9 cellular contexts compared by ENCODE assay signal in the genomic region with DNA sequence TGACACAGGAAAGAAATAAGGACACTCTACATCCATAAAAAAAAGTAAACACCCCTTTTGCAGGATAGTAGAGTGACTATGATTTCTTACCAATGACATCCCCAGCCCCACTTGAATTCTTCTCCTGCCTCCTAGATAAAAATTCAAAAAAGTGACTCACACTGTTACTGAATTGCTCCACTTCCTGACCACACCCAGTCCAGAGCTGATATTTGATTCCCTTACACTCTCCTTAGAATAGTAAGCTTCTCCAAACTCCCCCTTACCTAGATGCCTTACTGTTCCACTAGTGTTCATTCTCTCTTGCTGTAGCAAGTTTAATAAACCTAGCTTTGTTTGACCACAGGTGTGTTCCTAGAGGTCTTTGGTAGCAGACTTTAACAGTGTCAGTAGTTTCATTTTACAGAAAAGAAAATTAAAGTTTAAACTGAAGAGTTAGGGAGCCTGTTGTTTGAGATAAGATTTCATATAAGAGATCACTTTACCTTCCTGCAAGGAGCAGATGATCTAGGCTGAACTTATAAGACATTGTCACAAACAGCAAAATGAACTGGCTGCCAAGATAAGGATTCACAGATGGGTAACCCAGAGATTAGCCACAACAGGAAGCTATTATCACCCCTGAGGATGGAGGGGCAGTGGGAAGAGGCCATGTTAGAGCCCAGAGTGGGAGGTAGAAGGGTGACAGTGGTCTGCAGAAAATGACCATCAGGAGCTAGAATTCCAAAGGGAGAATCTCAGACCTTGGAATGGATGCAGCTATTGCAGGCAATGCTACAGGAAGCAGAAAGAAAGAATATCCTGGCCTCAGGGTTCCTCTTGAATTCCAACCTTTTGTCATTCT. TPM values are rescaled to one million over a fixed set of nuclear protein-coding genes. Genes with fewer than 3 reads are reported as not detected.
DNase-seq lines count a peak whose midpoint lies in the region; ATAC-seq, FAIRE-seq and TF ChIP-seq lines count a peak whose summit lies in the region.
"Had no signal": no experiment of that assay in that cellular context is flagged by ENCODE, and none has a peak within 500 bp of the region (broad histone marks: within the 10 kb centered on the region; RNA-seq: fewer than 3 reads in every experiment).

No MANE protein-coding gene starts in this region.

- no peaks in the 10 kb centered on the region for H3K9me3 Mint-ChIP-seq in T-helper 2 cell treated with Interferon-gamma antibody and Interleukin-4, amounts not matched to agents 5 μg/mL and 100 μg/mL, for 36 hours

- TF ChIP-seq CTCF in K562 (IDR thresholded peaks at IDR 0.05 in 2 of 3, conservative IDR thresholded peaks at IDR 0.05 in 1 of 3; ENCODE audit: insufficient read depth in 2 of 3, low read depth in 1 of 3, low read length in 3 of 3) = no peak

- CTCF ChIA-PET in K562 (lab: Yijun Ruan, JAX; ENCODE audit: low intra/inter-chr PET ratio) = no interaction called here

- peak overlapping the region in 1 of 2 experiments; percentile 32; a peak in 2 of 4 replicates for H3K9ac ChIP-seq in K562 (ENCODE audit: insufficient read depth in 1 of 2, low read depth in 2 of 2, low read length in 2 of 2)

- in situ Hi-C loops in K562 (cut with MboI) = loop anchor here (10.0 to 25.0 kb wide), 2 partner anchors 238 to 776 kb away; no protein-coding TSS in a partner anchor

- H3K79me2 ChIP-seq in K562 (ENCODE audit: control insufficient read depth, insufficient read depth, low read length) = no peaks in the 10 kb centered on the region

- H3K4me2 ChIP-seq in K562 (ENCODE audit: insufficient read depth, low read length) = peak overlapping the region; percentile 58

- H3K9me3 ChIP-seq in K562 (replicated peaks; ENCODE audit: control insufficient read depth, insufficient read depth, low read depth, low read length) = no peaks in the 10 kb centered on the region
- H3K9me3 ChIP-seq in small intestine (ENCODE audit: control insufficient read depth, low read depth) = no peaks in the 10 kb centered on the region

- no peaks in the 10 kb centered on the region for H3K36me3 Mint-ChIP-seq in T-helper 2 cell treated with Interferon-gamma antibody and Interleukin-4, amounts not matched to agents 5 μg/mL and 100 μg/mL, for 36 hours (ENCODE audit: low read depth)

- H3K27me3 ChIP-seq in K562 (ENCODE audit: control insufficient read depth in 2 of 2, insufficient read depth in 2 of 2, low read length in 2 of 2) (no peaks in the 10 kb centered on the region), small intestine (ENCODE audit: control insufficient read depth in 2 of 2, insufficient read depth in 2 of 2, low read length in 2 of 2) (peaks cover 0 to 4% of the 10 kb centered on the region in 2 donors)

- H3K4me3 ChIP-seq in K562 (no peak overlapping the region), small intestine (ENCODE audit: low read depth in 1 of 2, low read length in 2 of 2) (no peak overlapping the region)

- peak overlapping the region; percentile 81 for H3K27ac ChIP-seq in K562 (ENCODE audit: extremely low read depth, low read depth, low read length)
- H3K27ac ChIP-seq in small intestine (ENCODE audit: low read depth in 1 of 2, low read length in 1 of 2) = no peak overlapping the region

- peaks cover 35% of the 10 kb centered on the region for H3K4me1 Mint-ChIP-seq in T-helper 2 cell treated with Interferon-gamma antibody and Interleukin-4, amounts not matched to agents 5 μg/mL and 100 μg/mL, for 36 hours (ENCODE audit: low read depth)

- peaks cover 7% of the 10 kb centered on the region for H3K27me3 Mint-ChIP-seq in T-helper 2 cell treated with Interferon-gamma antibody and Interleukin-4, amounts not matched to agents 5 μg/mL and 100 μg/mL, for 36 hours (ENCODE audit: low read depth)

- FAIRE-seq in K562 (lab: Jason Lieb, UNC) = peak; percentile 91
- FAIRE-seq in small intestine (lab: Jason Lieb, UNC) = no peak

- ATAC-seq in K562 = peak; percentile 86
- ATAC-seq: T-helper 17 cell had no signal

- peak; percentile 97 for TF ChIP-seq EP300 in K562 (IDR thresholded peaks at IDR 0.05; ENCODE audit: low read length)

- H3K9me1 ChIP-seq in K562 (ENCODE audit: control insufficient read depth, insufficient read depth, low read length) = no peaks in the 10 kb centered on the region

- DNase-seq in T-helper 2 cell treated with Interferon-gamma antibody and Interleukin-4, amounts not matched to agents 5 μg/mL and 100 μg/mL, for 36 hours (ENCODE audit: low spot score) = no peak
- DNase-seq in T-helper 2 cell = no peak
- peak; percentile 60 to 68 for DNase-seq in NOMO-1 (lab: John Stamatoyannopoulos, UW; ENCODE audit: unreplicated experiment in 2 of 2)
- DNase-seq in K562 (ENCODE audit: extremely low read depth in 1 of 4, low spot score in 3 of 4) = peak; percentile 81 to 92 (median 86)
- DNase-seq in small intestine = peak; percentile 42
- no peak for DNase-seq in NCI-H774 (lab: John Stamatoyannopoulos, UW)
- no peak for DNase-seq in mucosa of gallbladder (ENCODE audit: low spot score)
- no peak for DNase-seq in DMS79 treated with DMSO at 0.1 percent for 48 hours (lab: John Stamatoyannopoulos, UW)
- DNase-seq: T-helper 17 cell had no signal

- peak overlapping the region; percentile 60 for H3K4me3 Mint-ChIP-seq in T-helper 2 cell treated with Interferon-gamma antibody and Interleukin-4, amounts not matched to agents 5 μg/mL and 100 μg/mL, for 36 hours
- H3K4me3 Mint-ChIP-seq: T-helper 17 cell had no signal

- H3K27ac Mint-ChIP-seq in T-helper 2 cell treated with Interferon-gamma antibody and Interleukin-4, amounts not matched to agents 5 μg/mL and 100 μg/mL, for 36 hours = peak overlapping the region; percentile 34
- H3K27ac Mint-ChIP-seq: T-helper 17 cell had no signal

- TF ChIP-seq POLR2A in K562 (conservative IDR thresholded peaks at IDR 0.05) = no peak

- H3K36me3 ChIP-seq in K562 (ENCODE audit: control insufficient read depth, insufficient read depth, low read length) = no peaks in the 10 kb centered on the region
- no peaks in the 10 kb centered on the region for H3K36me3 ChIP-seq in small intestine (ENCODE audit: control insufficient read depth in 2 of 2, insufficient read depth in 2 of 2, low read length in 2 of 2)

- H2AFZ ChIP-seq in K562 (ENCODE audit: low read depth, low read length) = peak overlapping the region; percentile 36

- peaks cover 26 to 73% of the 10 kb centered on the region in 2 experiments for H3K4me1 ChIP-seq in K562 (replicated peaks in 1 of 2; ENCODE audit: control insufficient read depth in 2 of 2, insufficient read depth in 2 of 2, low read length in 2 of 2)
- peaks cover 0 to 3% of the 10 kb centered on the region in 2 donors for H3K4me1 ChIP-seq in small intestine (ENCODE audit: control insufficient read depth in 2 of 2, insufficient read depth in 1 of 2, low read depth in 1 of 2, low read length in 1 of 2)

- no peak for TF ChIP-seq RAD21 in K562 (CRISPR knock-in tag; conservative IDR thresholded peaks at IDR 0.05 in 1 of 2, IDR thresholded peaks at IDR 0.05 in 1 of 2)

- H4K20me1 ChIP-seq in K562 (replicated peaks; ENCODE audit: control insufficient read depth, insufficient read depth, low read length) = no peaks in the 10 kb centered on the region

- no TSS peak for BruUV-seq in K562 (replicated peaks; lab: Mats Ljungman, UMichigan)

- intact Hi-C loops in K562 (cut with micrococcal nuclease) = loop anchor here (10.0 kb wide), 2 partner anchors 738 to 798 kb away; a partner anchor contains a TSS

- POLR2A ChIA-PET in K562 (lab: Yijun Ruan, JAX) = interaction anchor here (0.7 to 2.6 kb wide), 23 partner anchors 10 to 259 kb away, joined by 3 to 15 read pairs (median 4); a partner anchor contains a TSS

TF ChIP-seq in K562, 482 proteins besides CTCF, POLR2A, EP300 and RAD21 (continues in another document):
- TF ChIP-seq ZNF354B (CRISPR knock-in tag; IDR thresholded peaks at IDR 0.05) = no peak

RNA-seq across cellular contexts. Expression of gene BTN3A2, which starts 28.4 kb away (rescaled TPM):
- total RNA-seq in K562 (2011; cell fraction: chromatin; rRNA removed; ENCODE audit: low replicate concordance) = 20.7 and 24.8 TPM in 2 replicates
- total RNA-seq in K562 (2011; cell fraction: nucleolus; rRNA removed) = 11.8 and 12.0 TPM in 2 replicates
- 14.7 and 20.5 TPM in 2 replicates for total RNA-seq in K562 (2011; cell fraction: nucleoplasm; rRNA removed)
- 2.7 and 3.1 TPM in 2 replicates for total RNA-seq in K562 (2014; rRNA removed)
- 5.8 and 6.8 TPM in 2 replicates for total RNA-seq in K562 (2014; rRNA removed; fragmentation: Illumina TruSeq; extraction: Trizol)
- 4.4 and 5.3 TPM in 2 replicates for total RNA-seq in K562 (2015; rRNA removed; fragmentation: Illumina TruSeq; extraction: Trizol)
- total RNA-seq in K562 (2021) = 5.1 and 6.4 TPM in 2 replicates
- polyA plus RNA-seq in K562 (2011; rRNA removed) = 10.1 and 11.2 TPM in 2 replicates
- 3.7 and 5.9 TPM in 2 replicates for polyA plus RNA-seq in K562 (2011; cell fraction: cytosol; rRNA removed)
- polyA plus RNA-seq in K562 (2011; cell fraction: nucleus; rRNA removed) = 19.2 and 19.7 TPM in 2 replicates
- 5.5 and 7.0 TPM in 2 replicates for polyA plus RNA-seq in K562 (2012)
- 6.1 and 7.6 TPM in 2 replicates for polyA plus RNA-seq in K562 (2014; fragmentation: Illumina TruSeq; extraction: Trizol)
- polyA plus RNA-seq in K562 (2014; fragmentation: Nextera tagmentation; extraction: Ambion mirVana) = 1 to 10 TPM; 3.5 to 7.5 TPM
- polyA plus RNA-seq in K562 (2014; rRNA removed) = 6.2 and 7.7 TPM in 2 replicates
- polyA minus RNA-seq in K562 (2011; rRNA and poly(A)+ RNA removed) = 15.3 and 16.2 TPM in 2 replicates
- 4.1 and 5.9 TPM in 2 replicates for polyA minus RNA-seq in K562 (2011; cell fraction: cytosol; rRNA and poly(A)+ RNA removed)
- 4.7 and 11.4 TPM in 2 replicates for polyA minus RNA-seq in K562 (2011; cell fraction: nucleus; rRNA and poly(A)+ RNA removed)
- polyA plus RNA-seq in small intestine = 10 to 100 TPM; 17.7 to 37.1 (median 29.5) TPM
- total RNA-seq in mucosa of gallbladder = 53.1 TPM

RNA-seq across cellular contexts. Expression of gene BTN2A2, which starts 46.3 kb away (rescaled TPM):
- total RNA-seq in K562 (2011; cell fraction: chromatin; rRNA removed; ENCODE audit: low replicate concordance) = 52.6 and 53.2 TPM in 2 replicates
- total RNA-seq in K562 (2011; cell fraction: nucleolus; rRNA removed) = 31.5 and 32.4 TPM in 2 replicates
- total RNA-seq in K562 (2011; cell fraction: nucleoplasm; rRNA removed) = 41.5 and 49.2 TPM in 2 replicates
- 5.9 and 8.1 TPM in 2 replicates for total RNA-seq in K562 (2014; rRNA removed)
- total RNA-seq in K562 (2014; rRNA removed; fragmentation: Illumina TruSeq; extraction: Trizol) = 10.0 and 10.1 TPM in 2 replicates
- 7.9 and 8.6 TPM in 2 replicates for total RNA-seq in K562 (2015; rRNA removed; fragmentation: Illumina TruSeq; extraction: Trizol)
- total RNA-seq in K562 (2021) = 10.1 and 11.5 TPM in 2 replicates
- polyA plus RNA-seq in K562 (2011; rRNA removed) = 15.5 and 17.1 TPM in 2 replicates
- 11.3 and 11.6 TPM in 2 replicates for polyA plus RNA-seq in K562 (2011; cell fraction: cytosol; rRNA removed)
- 46.8 and 65.8 TPM in 2 replicates for polyA plus RNA-seq in K562 (2011; cell fraction: nucleus; rRNA removed)
- polyA plus RNA-seq in K562 (2012) = 8.6 and 14.3 TPM in 2 replicates
- polyA plus RNA-seq in K562 (2014; fragmentation: Illumina TruSeq; extraction: Trizol) = 9.1 and 9.3 TPM in 2 replicates
- 10 to 100 TPM in 1 of 2 experiments, 1 to 10 TPM in 1; 8.4 to 11.7 TPM for polyA plus RNA-seq in K562 (2014; fragmentation: Nextera tagmentation; extraction: Ambion mirVana)
- 10.2 and 11.9 TPM in 2 replicates for polyA plus RNA-seq in K562 (2014; rRNA removed)
- polyA minus RNA-seq in K562 (2011; rRNA and poly(A)+ RNA removed) = 22.6 and 30.6 TPM in 2 replicates
- polyA minus RNA-seq in K562 (2011; cell fraction: cytosol; rRNA and poly(A)+ RNA removed) = 6.9 and 8.7 TPM in 2 replicates
- 23.0 and 33.8 TPM in 2 replicates for polyA minus RNA-seq in K562 (2011; cell fraction: nucleus; rRNA and poly(A)+ RNA removed)
- 1 to 10 TPM in 2 of 3 donors, under 1 TPM in 1; 0.89 to 6.4 (median 3.0) TPM for polyA plus RNA-seq in small intestine
- 10.0 TPM for total RNA-seq in mucosa of gallbladder

Comparison
In these comparisons a context has a peak if more than half of its experiments do, and no peak if none do; other contexts are left out.
1. DNase-seq: peak in NOMO-1 (2 of 2), K562 (4 of 4) and small intestine (single experiment); none in T-helper 2 cell treated with Interferon-gamma antibody and Interleukin-4, amounts not matched to agents 5 μg/mL and 100 μg/mL, for 36 hours (single experiment), T-helper 2 cell (0 of 5), NCI-H774 (single experiment), mucosa of gallbladder (single experiment) and DMS79 treated with DMSO at 0.1 percent for 48 hours (single experiment).